Comparison of ENCODE assay signal across 9 cellular contexts in the genomic region with DNA sequence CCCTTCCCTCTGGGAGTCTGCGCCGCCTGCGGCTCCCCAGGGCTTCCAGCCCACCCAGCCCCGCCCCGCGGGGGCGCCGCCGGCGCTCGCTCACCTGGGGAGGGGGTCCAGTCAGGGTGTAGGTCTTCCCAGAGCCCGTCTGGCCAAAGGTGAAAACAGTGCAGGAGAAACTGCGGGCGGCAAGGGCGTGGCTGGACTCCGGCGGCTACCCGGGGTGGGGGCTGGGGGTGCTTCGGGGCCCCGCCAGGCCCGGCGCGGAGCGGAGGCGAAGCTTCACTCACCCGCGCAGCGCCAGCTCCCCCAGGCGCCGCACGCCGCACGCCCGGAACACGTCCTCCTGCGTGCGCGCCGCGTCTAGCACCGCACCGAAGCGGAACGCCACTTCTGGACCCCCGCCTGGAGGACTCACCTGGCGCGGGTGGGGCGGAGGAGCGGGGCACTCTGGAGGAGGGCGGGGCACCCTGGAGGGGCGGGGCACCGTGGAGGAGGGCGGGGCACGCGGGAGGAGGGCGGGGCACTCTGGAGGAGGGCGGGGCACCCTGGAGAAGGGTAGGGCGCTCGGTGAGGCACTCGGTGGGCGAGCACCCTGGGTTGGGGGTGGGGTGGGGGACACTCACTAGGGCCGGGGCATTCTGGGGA. TPM values are rescaled to one million over a fixed set of nuclear protein-coding genes. Genes with fewer than 3 reads are reported as not detected.
A peak's percentile ranks its signal among the peaks of the same experiment; 100 is the strongest.
DNase-seq lines count a peak whose midpoint lies in the region; ATAC-seq and TF ChIP-seq lines count a peak whose summit lies in the region.
"Had no signal": no experiment of that assay in that cellular context is flagged by ENCODE, and none has a peak within 500 bp of the region (broad histone marks: within the 10 kb centered on the region; RNA-seq: fewer than 3 reads in every experiment).

No MANE protein-coding gene starts in this region.

- peaks cover 14% of the 10 kb centered on the region; the same call in 1 of the 2 replicates for H3K27me3 ChIP-seq in ACC112 (ENCODE audit: insufficient read depth, low read length)
- peaks cover 40% of the 10 kb centered on the region for H3K27me3 ChIP-seq in HUES6 (ENCODE audit: control insufficient read depth, insufficient read depth, low read length)
- H3K27me3 ChIP-seq in kidney epithelial cell (ENCODE audit: control insufficient read depth, insufficient read depth, low read length), result no peaks in the 10 kb centered on the region

- in situ Hi-C loops in astrocyte of the spinal cord (cut with HindIII; ENCODE audit: low sequenced_read_pairs) (no loop called here), ACHN (cut with HindIII; ENCODE audit: low pct_ligation_motif_present, low pct_unique_long_range_greater_than_20kb, low sequenced_read_pairs) (loop anchor here (25.0 kb wide), 1 partner anchor 189 kb away; no protein-coding TSS in a partner anchor)

- TF ChIP-seq CTCF in astrocyte of the spinal cord (IDR thresholded peaks at IDR 0.05; ENCODE audit: low read depth, low read length) (no peak), kidney epithelial cell (IDR thresholded peaks at IDR 0.05; ENCODE audit: insufficient read depth, low read length, poor library complexity, severe bottlenecking) (no peak)

- H2AFZ ChIP-seq in ACC112 (ENCODE audit: low read length, unreplicated experiment), result no peak overlapping the region

- H3K36me3 ChIP-seq in ACC112 (ENCODE audit: insufficient read depth, low read length), result no peaks in the 10 kb centered on the region
- no peaks in the 10 kb centered on the region; the same call in 1 of the 2 replicates for H3K36me3 ChIP-seq in HUES6 (ENCODE audit: control insufficient read depth, insufficient read depth, low read length)
- H3K36me3 ChIP-seq in kidney epithelial cell (ENCODE audit: control insufficient read depth, insufficient read depth, low read length), result peaks cover 7% of the 10 kb centered on the region

- H3K27ac ChIP-seq in ACC112 (ENCODE audit: low read depth, low read length) (no peak overlapping the region), HUES6 (ENCODE audit: low read depth, low read length) (no peak overlapping the region)

- H3K9me3 Mint-ChIP-seq in stimulated activated effector memory CD8-positive, alpha-beta T cell treated with anti-CD3 and anti-CD28 coated beads, Interleukin-12 subunit alpha, Interleukin-12 subunit beta, amount 100 ng/mL, for 72 hours, result peaks cover 3% of the 10 kb centered on the region

- peak; percentile 35 for ATAC-seq in stimulated activated effector memory CD8-positive, alpha-beta T cell treated with anti-CD3 and anti-CD28 coated beads, Interleukin-12 subunit alpha, Interleukin-12 subunit beta, amount 100 ng/mL, for 72 hours
- ATAC-seq in GM18511 (IDR thresholded peaks at IDR 0.05; ENCODE audit: unreplicated experiment) (no peak), GM19328 (IDR thresholded peaks at IDR 0.05; ENCODE audit: unreplicated experiment) (no peak)

- H3K27ac Mint-ChIP-seq in stimulated activated effector memory CD8-positive, alpha-beta T cell treated with anti-CD3 and anti-CD28 coated beads, Interleukin-12 subunit alpha, Interleukin-12 subunit beta, amount 100 ng/mL, for 72 hours, result no peak overlapping the region
- H3K27ac Mint-ChIP-seq: activated naive CD8-positive, alpha-beta T cell had no signal

- H3K4me1 ChIP-seq in ACC112 (ENCODE audit: control insufficient read depth, insufficient read depth, low read length, unreplicated experiment) (no peaks in the 10 kb centered on the region), HUES6 (ENCODE audit: control insufficient read depth, insufficient read depth, low read length) (peaks cover 5% of the 10 kb centered on the region; the same call in 1 of the 2 replicates)

- H3K79me2 ChIP-seq in ACC112 (ENCODE audit: control insufficient read depth, insufficient read depth, low read length, unreplicated experiment), result no peaks in the 10 kb centered on the region

- H3K4me1 Mint-ChIP-seq in stimulated activated effector memory CD8-positive, alpha-beta T cell treated with anti-CD3 and anti-CD28 coated beads, Interleukin-12 subunit alpha, Interleukin-12 subunit beta, amount 100 ng/mL, for 72 hours, result peaks cover 17% of the 10 kb centered on the region

- peak overlapping the region; percentile 32 for H3K4me3 Mint-ChIP-seq in stimulated activated effector memory CD8-positive, alpha-beta T cell treated with anti-CD3 and anti-CD28 coated beads, Interleukin-12 subunit alpha, Interleukin-12 subunit beta, amount 100 ng/mL, for 72 hours

- DNase-seq in astrocyte of the spinal cord (ENCODE audit: low read depth, low spot score) (no peak), kidney epithelial cell (ENCODE audit: low read depth) (no peak), ACHN (no peak)
- no peak for DNase-seq in stimulated activated effector memory CD8-positive, alpha-beta T cell treated with anti-CD3 and anti-CD28 coated beads, Interleukin-12 subunit alpha, Interleukin-12 subunit beta, amount 100 ng/mL, for 72 hours (ENCODE audit: low spot score in 2 of 2)

- H3K9ac ChIP-seq in HUES6 (ENCODE audit: low read length), result no peak overlapping the region

- peaks cover 6% of the 10 kb centered on the region; the same call in 1 of the 2 replicates for H3K9me3 ChIP-seq in HUES6 (ENCODE audit: control insufficient read depth, insufficient read depth, low read depth, low read length)

- H3K36me3 Mint-ChIP-seq in stimulated activated effector memory CD8-positive, alpha-beta T cell treated with anti-CD3 and anti-CD28 coated beads, Interleukin-12 subunit alpha, Interleukin-12 subunit beta, amount 100 ng/mL, for 72 hours, result no peaks in the 10 kb centered on the region

- peak overlapping the region; percentile 71 for H3K4me3 ChIP-seq in ACC112 (ENCODE audit: low read depth, low read length)
- peak overlapping the region; percentile 62 for H3K4me3 ChIP-seq in HUES6 (ENCODE audit: low read depth, low read length)
- H3K4me3 ChIP-seq in astrocyte of the spinal cord (ENCODE audit: low read depth, low read length), result peak overlapping the region; percentile 17
- peak overlapping the region; percentile 54 for H3K4me3 ChIP-seq in kidney epithelial cell (ENCODE audit: low read depth, low read length)

RNA-seq across cellular contexts. Expression of gene KIF12, which starts 1.0 kb away (rescaled TPM):
- total RNA-seq in kidney epithelial cell, result 13.8 and 15.8 TPM in 2 replicates

RNA-seq across cellular contexts. Expression of gene AMBP, which starts 20.0 kb away (rescaled TPM):
- not detected in 2 replicates for total RNA-seq in kidney epithelial cell

RNA-seq across cellular contexts. Expression of gene COL27A1, which starts 57.2 kb away (rescaled TPM):
- 8.2 and 8.4 TPM in 2 replicates for total RNA-seq in kidney epithelial cell

Comparison
In these comparisons a context has a peak if more than half of its experiments do, and no peak if none do; other contexts are left out.
1. H3K4me3 ChIP-seq: peak in every context shown above with its lines; median percentile 71 in ACC112; 62 in HUES6; 54 in kidney epithelial cell; 17 in astrocyte of the spinal cord.